ENCODE assay signal across 1 cellular context in genomic region chr2:112542123-112542973, GRCh38.
A peak's percentile ranks its signal among the peaks of the same experiment; 100 is the strongest.
TF ChIP-seq lines count a peak whose summit lies in the region.

Gene POLR1B (plus strand): TSS chr2:112542465. CDS start chr2:112542495, 30 bp downstream.

TF ChIP-seq in HepG2, 621 proteins besides CTCF, POLR2A, EP300 and RAD21 (continued from another document):
- peak; percentile 64; the same call in 1 of the 2 replicates for TF ChIP-seq ZNF609 (CRISPR knock-in tag; IDR thresholded peaks at IDR 0.05; ENCODE audit: borderline replicate concordance)
